In genomic region chr7:101532000-101532399, GRCh38 we compare ENCODE assay signal across 29 cellular contexts.
DNase-seq lines count a peak whose midpoint lies in the region; FAIRE-seq and TF ChIP-seq lines count a peak whose summit lies in the region.
"Had no signal": no experiment of that assay in that cellular context is flagged by ENCODE, and none has a peak within 500 bp of the region (broad histone marks: within the 10 kb centered on the region; RNA-seq: fewer than 3 reads in every experiment).

No MANE protein-coding gene starts in this region.

- no peaks in the 10 kb centered on the region for H3K36me3 ChIP-seq in HAP-1 (replicated peaks)
- no peaks in the 10 kb centered on the region for H3K36me3 ChIP-seq in kidney (ENCODE audit: control insufficient read depth in 1 of 2, insufficient read depth in 2 of 2, low read length in 2 of 2)
- no peaks in the 10 kb centered on the region for H3K36me3 ChIP-seq in stomach
- H3K36me3 ChIP-seq: ascending aorta, cardiac muscle cell, thyroid gland had no signal

- no peaks in the 10 kb centered on the region for H3K27me3 ChIP-seq in HAP-1 (ENCODE audit: low read depth)
- H3K27me3 ChIP-seq in stomach: peaks cover 0 to 14% (median 0%) of the 10 kb centered on the region in 3 donors
- H3K27me3 ChIP-seq: ascending aorta, cardiac muscle cell, thyroid gland had no signal

- H3K9me3 ChIP-seq in HAP-1 (no peaks in the 10 kb centered on the region), kidney (ENCODE audit: control insufficient read depth in 1 of 2, low read length in 2 of 2) (no peaks in the 10 kb centered on the region), stomach (no peaks in the 10 kb centered on the region)
- H3K9me3 ChIP-seq: ascending aorta, thyroid gland had no signal

- TF ChIP-seq CTCF in glutamatergic neuron (IDR thresholded peaks at IDR 0.05; ENCODE audit: partially characterized antibody, unreplicated experiment) (no peak), kidney (IDR thresholded peaks at IDR 0.05; ENCODE audit: borderline replicate concordance, extremely low read depth, insufficient read depth) (no peak), stomach (IDR thresholded peaks at IDR 0.05) (no peak)

- in situ Hi-C loops in HAP-1 (cut with MboI; ENCODE audit: low sequenced_read_pairs): no loop called here

- peaks cover 7% of the 10 kb centered on the region for H3K36me3 Mint-ChIP-seq in glutamatergic neuron (ENCODE audit: unreplicated experiment)
- H3K36me3 Mint-ChIP-seq: activated naive CD8-positive, alpha-beta T cell treated with anti-CD3 and anti-CD28 coated beads, Interleukin-2, amount 10 ng/mL, durations not matched to agents 7 days and 5 days; naive thymus-derived CD8-positive, alpha-beta T cell had no signal

- DNase-seq in NCI-H1092 treated with DMSO at 0.1 percent for 48 hours (lab: John Stamatoyannopoulos, UW): peak; percentile 6
- no peak for DNase-seq in NCI-H1092 (lab: John Stamatoyannopoulos, UW)
- DNase-seq in HAP-1 (ENCODE audit: low spot score in 2 of 2): peak; percentile 12 to 51
- peak; percentile 22 for DNase-seq in NCI-H2171 treated with DMSO at 0.1 percent for 48 hours (lab: John Stamatoyannopoulos, UW)
- DNase-seq in glutamatergic neuron: peak; percentile 45
- no peak for DNase-seq in kidney
- no peak for DNase-seq in stomach
- DNase-seq in activated CD4-positive, CD25-positive, alpha-beta regulatory T cell (lab: John Stamatoyannopoulos, UW): no peak
- DNase-seq: 8988T; activated CD4-positive, alpha-beta T cell treated with anti-CD3 and anti-CD28 coated beads for 4 hours; activated gamma-delta T cell; activated naive CD8-positive, alpha-beta T cell treated with anti-CD3 and anti-CD28 coated beads, Interleukin-2, amount 10 ng/mL, durations not matched to agents 7 days and 5 days; activated T-cell treated with anti-CD3 and anti-CD28 coated beads, Interleukin-2, amount 50 U/mL, for 1 hour; CD4-positive, alpha-beta T cell; effector memory CD4-positive, alpha-beta T cell; EL; GOT3; naive thymus-derived CD8-positive, alpha-beta T cell; NCI-H2107; thyroid gland had no signal

- FAIRE-seq in kidney (lab: Jason Lieb, UNC): no peak
- FAIRE-seq: D721Med, keratinocyte had no signal

- H3K4me1 ChIP-seq in HAP-1 (no peaks in the 10 kb centered on the region), kidney (ENCODE audit: control insufficient read depth in 1 of 2, insufficient read depth in 1 of 2, low read depth in 1 of 2, low read length in 2 of 2) (no peaks in the 10 kb centered on the region), stomach (peaks cover 0 to 28% (median 11%) of the 10 kb centered on the region in 4 donors)

- TF ChIP-seq EP300 in stomach (IDR thresholded peaks at IDR 0.05): no peak

- H3K4me3 Mint-ChIP-seq in glutamatergic neuron (ENCODE audit: unreplicated experiment): no peak overlapping the region
- H3K4me3 Mint-ChIP-seq: activated naive CD8-positive, alpha-beta T cell treated with anti-CD3 and anti-CD28 coated beads, Interleukin-2, amount 10 ng/mL, durations not matched to agents 7 days and 5 days; CD4-positive, alpha-beta T cell; naive thymus-derived CD8-positive, alpha-beta T cell; stimulated activated naive CD8-positive, alpha-beta T cell treated with anti-CD3 and anti-CD28 coated beads, Interleukin-15, Interleukin-2, amounts not matched to agents 100 ng/mL and 50 ng/mL, for 24 hours; T-helper 2 cell treated with Interferon-gamma antibody and Interleukin-4, amounts not matched to agents 5 μg/mL and 100 μg/mL, for 36 hours had no signal

- H3K9me3 Mint-ChIP-seq in glutamatergic neuron (ENCODE audit: unreplicated experiment): peaks cover 5% of the 10 kb centered on the region
- H3K9me3 Mint-ChIP-seq: activated naive CD8-positive, alpha-beta T cell treated with anti-CD3 and anti-CD28 coated beads, Interleukin-2, amount 10 ng/mL, durations not matched to agents 7 days and 5 days; CD4-positive, alpha-beta T cell; naive thymus-derived CD8-positive, alpha-beta T cell; stimulated activated naive CD8-positive, alpha-beta T cell treated with anti-CD3 and anti-CD28 coated beads, Interleukin-15, Interleukin-2, amounts not matched to agents 100 ng/mL and 50 ng/mL, for 24 hours; T-helper 2 cell treated with Interferon-gamma antibody and Interleukin-4, amounts not matched to agents 5 μg/mL and 100 μg/mL, for 36 hours had no signal

- H3K27ac ChIP-seq in kidney (ENCODE audit: low read depth in 2 of 2, low read length in 2 of 2) (no peak overlapping the region), stomach (no peak overlapping the region)
- H3K27ac ChIP-seq: ascending aorta, cardiac muscle cell, coronary artery, HL-60, RWPE1, thyroid gland had no signal

- no peak overlapping the region for H3K9ac ChIP-seq in kidney (ENCODE audit: low read length in 2 of 2)

- no peak overlapping the region for H3K27ac Mint-ChIP-seq in glutamatergic neuron (ENCODE audit: unreplicated experiment)
- H3K27ac Mint-ChIP-seq: activated naive CD8-positive, alpha-beta T cell treated with anti-CD3 and anti-CD28 coated beads, Interleukin-2, amount 10 ng/mL, durations not matched to agents 7 days and 5 days; CD4-positive, alpha-beta T cell; naive thymus-derived CD8-positive, alpha-beta T cell; stimulated activated naive CD8-positive, alpha-beta T cell treated with anti-CD3 and anti-CD28 coated beads, Interleukin-15, Interleukin-2, amounts not matched to agents 100 ng/mL and 50 ng/mL, for 24 hours; T-helper 2 cell treated with Interferon-gamma antibody and Interleukin-4, amounts not matched to agents 5 μg/mL and 100 μg/mL, for 36 hours had no signal

- intact Hi-C loops in kidney (cut with DNase I): loop anchor here (10.0 kb wide), 1 partner anchor 167 kb away; the partner anchor contains the start of gene COL26A1
- intact Hi-C loops in stomach (cut with DNase I; ENCODE audit: low total_unique reads): no loop called here

- 63 to 79% (median 75%) methylated on average over 6 of the region's 6 CpGs for WGBS in stomach, 5 donors

- H3K4me3 ChIP-seq in HAP-1 (no peak overlapping the region), kidney (ENCODE audit: low read length in 2 of 2) (no peak overlapping the region), stomach (no peak overlapping the region)
- H3K4me3 ChIP-seq: ascending aorta, cardiac muscle cell, coronary artery, thyroid gland had no signal

- H3K27me3 Mint-ChIP-seq in glutamatergic neuron (ENCODE audit: unreplicated experiment): peaks cover 13% of the 10 kb centered on the region
- H3K27me3 Mint-ChIP-seq: CD4-positive, alpha-beta T cell had no signal

- H3K4me1 Mint-ChIP-seq in glutamatergic neuron (ENCODE audit: low read depth, unreplicated experiment): peaks cover 15% of the 10 kb centered on the region
- H3K4me1 Mint-ChIP-seq: activated naive CD8-positive, alpha-beta T cell treated with anti-CD3 and anti-CD28 coated beads, Interleukin-2, amount 10 ng/mL, durations not matched to agents 7 days and 5 days; naive thymus-derived CD8-positive, alpha-beta T cell had no signal

- no peak for TF ChIP-seq POLR2A in stomach (IDR thresholded peaks at IDR 0.05)

Comparison
In these comparisons a context has a peak if more than half of its experiments do, and no peak if none do; other contexts are left out.
1. DNase-seq: peak in NCI-H1092 treated with DMSO at 0.1 percent for 48 hours (single experiment), HAP-1 (2 of 2), NCI-H2171 treated with DMSO at 0.1 percent for 48 hours (single experiment) and glutamatergic neuron (single experiment); none in NCI-H1092 (single experiment), kidney (single experiment), stomach (single experiment) and activated CD4-positive, CD25-positive, alpha-beta regulatory T cell (0 of 4).